ENCODE assay signal across 10 cellular contexts in the genomic region with DNA sequence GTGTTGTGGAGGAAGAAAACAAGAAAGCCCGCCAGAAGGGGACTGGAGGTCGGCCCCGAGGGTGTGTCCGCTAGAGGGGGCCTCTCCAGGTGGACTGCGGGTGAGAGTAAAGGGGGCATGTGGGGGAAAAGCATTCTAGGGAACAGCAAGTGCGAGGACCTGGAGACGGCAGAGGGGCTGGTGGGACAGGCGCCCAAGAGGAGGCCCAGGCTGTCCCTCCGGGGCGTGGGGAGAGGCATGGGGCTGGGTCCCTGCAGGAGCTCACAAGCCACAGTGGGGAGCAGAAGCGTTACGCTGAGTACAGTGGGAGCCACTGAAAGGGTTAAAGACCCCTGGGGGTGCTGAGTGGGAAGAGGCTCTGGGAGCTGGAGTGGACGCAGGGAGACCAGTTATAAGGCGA. TPM values are rescaled to one million over a fixed set of nuclear protein-coding genes. Genes with fewer than 3 reads are reported as not detected.
A peak's percentile ranks its signal among the peaks of the same experiment; 100 is the strongest.
DNase-seq lines count a peak whose midpoint lies in the region; ATAC-seq and TF ChIP-seq lines count a peak whose summit lies in the region.
"Had no signal": no experiment of that assay in that cellular context is flagged by ENCODE, and none has a peak within 500 bp of the region (broad histone marks: within the 10 kb centered on the region; RNA-seq: fewer than 3 reads in every experiment).

No MANE protein-coding gene starts in this region.

- H3K27me3 ChIP-seq in Karpas-422 (ENCODE audit: low read length): no peaks in the 10 kb centered on the region

- no peak overlapping the region for H3K4me2 ChIP-seq in Karpas-422 (ENCODE audit: low read depth, low read length, poor library complexity, severe bottlenecking)

- peaks cover 34% of the 10 kb centered on the region for H3K4me1 Mint-ChIP-seq in activated naive CD4-positive, alpha-beta T cell treated with anti-CD3 and anti-CD28 coated beads, Interleukin-2, amount 10 ng/mL, durations not matched to agents 7 days and 5 days
- H3K4me1 Mint-ChIP-seq in dendritic cell treated with granulocyte-macrophage colony-stimulating factor and Interleukin-4, amounts not matched to agents 40 ng/mL and 50 ng/mL, for 4 days (ENCODE audit: low read depth): peaks cover 81% of the 10 kb centered on the region
- H3K4me1 Mint-ChIP-seq in naive B cell (peaks cover 23 to 40% (median 40%) of the 10 kb centered on the region in 3 donors), type B pancreatic cell (ENCODE audit: unreplicated experiment) (peaks cover 20% of the 10 kb centered on the region)

- no peaks in the 10 kb centered on the region for H3K9me3 ChIP-seq in Karpas-422 (ENCODE audit: low read length)

- ATAC-seq in naive B cell (ENCODE audit: low read depth in 2 of 2): no peak

- H3K4me3 ChIP-seq in Karpas-422 (ENCODE audit: low read length): no peak overlapping the region

- H3K27me3 Mint-ChIP-seq in activated naive CD4-positive, alpha-beta T cell treated with anti-CD3 and anti-CD28 coated beads, Interleukin-2, amount 10 ng/mL, durations not matched to agents 7 days and 5 days: peaks cover 85% of the 10 kb centered on the region
- H3K27me3 Mint-ChIP-seq in dendritic cell treated with granulocyte-macrophage colony-stimulating factor and Interleukin-4, amounts not matched to agents 40 ng/mL and 50 ng/mL, for 4 days: peaks cover 14% of the 10 kb centered on the region
- H3K27me3 Mint-ChIP-seq in naive B cell (no peaks in the 10 kb centered on the region), type B pancreatic cell (peaks cover 15% of the 10 kb centered on the region)

- no peak overlapping the region for H2AFZ ChIP-seq in Karpas-422 (ENCODE audit: low read length)

- no peaks in the 10 kb centered on the region for H3K9me2 ChIP-seq in Karpas-422 (replicated peaks; ENCODE audit: insufficient read depth, low read length)

- intact Hi-C loops in dendritic cell treated with granulocyte-macrophage colony-stimulating factor and Interleukin-4, amounts not matched to agents 40 ng/mL and 50 ng/mL, for 4 days (cut with micrococcal nuclease): loop anchor here (2.0 kb wide), 1 partner anchor 51 kb away; no protein-coding TSS in a partner anchor
- intact Hi-C loops in head of caudate nucleus (cut with DNase I): no loop called here

- H3K4me3 Mint-ChIP-seq in activated naive CD4-positive, alpha-beta T cell treated with anti-CD3 and anti-CD28 coated beads, Interleukin-2, amount 10 ng/mL, durations not matched to agents 7 days and 5 days: peak overlapping the region; percentile 31
- peak overlapping the region; percentile 39 for H3K4me3 Mint-ChIP-seq in dendritic cell treated with granulocyte-macrophage colony-stimulating factor and Interleukin-4, amounts not matched to agents 40 ng/mL and 50 ng/mL, for 4 days
- H3K4me3 Mint-ChIP-seq in naive B cell (peak overlapping the region in 7 of 8 donors; percentile 84 to 95 (median 94)), type B pancreatic cell (peak overlapping the region; percentile 92)

- H4K20me1 ChIP-seq in Karpas-422 (ENCODE audit: insufficient read depth, low read depth, low read length): no peaks in the 10 kb centered on the region

- TF ChIP-seq CTCF in type B pancreatic cell (conservative IDR thresholded peaks at IDR 0.05): no peak

- H3K9ac ChIP-seq in Karpas-422 (ENCODE audit: low read length): no peak overlapping the region

- DNase-seq in activated naive CD4-positive, alpha-beta T cell treated with anti-CD3 and anti-CD28 coated beads, Interleukin-2, amount 10 ng/mL, durations not matched to agents 7 days and 5 days: no peak
- DNase-seq in activated naive CD4-positive, alpha-beta T cell (lab: John Stamatoyannopoulos, UW): no peak
- no peak for DNase-seq in naive B cell
- DNase-seq in type B pancreatic cell (ENCODE audit: extremely low spot score, unreplicated experiment): no peak
- DNase-seq in head of caudate nucleus: no peak
- DNase-seq in Karpas-422: no peak
- no peak for DNase-seq in C1 segment of cervical spinal cord (lab: John Stamatoyannopoulos, UW)
- DNase-seq: amniotic stem cell, Kasumi-1 had no signal

- no peaks in the 10 kb centered on the region for H3K36me3 ChIP-seq in Karpas-422 (ENCODE audit: insufficient read depth, low read length)

- no peaks in the 10 kb centered on the region for H3K79me2 ChIP-seq in Karpas-422 (ENCODE audit: low read length)

- no peaks in the 10 kb centered on the region for H3K4me1 ChIP-seq in Karpas-422 (ENCODE audit: low read length)

- CTCF ChIA-PET in activated naive CD4-positive, alpha-beta T cell treated with anti-CD3 and anti-CD28 coated beads, Interleukin-2, amount 10 ng/mL, durations not matched to agents 7 days and 5 days (lab: Charles Lee): no interaction called here

- peaks cover 8% of the 10 kb centered on the region for H3K36me3 Mint-ChIP-seq in activated naive CD4-positive, alpha-beta T cell treated with anti-CD3 and anti-CD28 coated beads, Interleukin-2, amount 10 ng/mL, durations not matched to agents 7 days and 5 days
- H3K36me3 Mint-ChIP-seq in dendritic cell treated with granulocyte-macrophage colony-stimulating factor and Interleukin-4, amounts not matched to agents 40 ng/mL and 50 ng/mL, for 4 days (ENCODE audit: low read depth): peaks cover 57% of the 10 kb centered on the region
- H3K36me3 Mint-ChIP-seq in naive B cell (no peaks in the 10 kb centered on the region), type B pancreatic cell (peaks cover 8% of the 10 kb centered on the region)

- no peak overlapping the region for H3K27ac Mint-ChIP-seq in activated naive CD4-positive, alpha-beta T cell treated with anti-CD3 and anti-CD28 coated beads, Interleukin-2, amount 10 ng/mL, durations not matched to agents 7 days and 5 days
- H3K27ac Mint-ChIP-seq in dendritic cell treated with granulocyte-macrophage colony-stimulating factor and Interleukin-4, amounts not matched to agents 40 ng/mL and 50 ng/mL, for 4 days: peak overlapping the region; percentile 91
- peak overlapping the region in 4 of 6 donors; percentile 48 to 97 (median 82) for H3K27ac Mint-ChIP-seq in naive B cell
- no peak overlapping the region for H3K27ac Mint-ChIP-seq in type B pancreatic cell

- no peak overlapping the region for H3K27ac ChIP-seq in Karpas-422 (ENCODE audit: low read length)

- no peaks in the 10 kb centered on the region for H3K9me3 Mint-ChIP-seq in activated naive CD4-positive, alpha-beta T cell treated with anti-CD3 and anti-CD28 coated beads, Interleukin-2, amount 10 ng/mL, durations not matched to agents 7 days and 5 days
- H3K9me3 Mint-ChIP-seq in dendritic cell treated with granulocyte-macrophage colony-stimulating factor and Interleukin-4, amounts not matched to agents 40 ng/mL and 50 ng/mL, for 4 days: no peaks in the 10 kb centered on the region
- H3K9me3 Mint-ChIP-seq in naive B cell (peaks cover 0 to 2% (median 0%) of the 10 kb centered on the region in 7 donors), type B pancreatic cell (no peaks in the 10 kb centered on the region)

RNA-seq across cellular contexts. Expression of a gene that starts 1.6 kb away (rescaled TPM):
- 10 to 100 TPM; 13.8 to 34.0 (median 16.9) TPM for polyA plus RNA-seq in naive B cell (ENCODE audit: low read depth in 6 of 6)
- total RNA-seq in type B pancreatic cell (ENCODE audit: low replicate concordance): 11.8 and 13.1 TPM in 2 replicates
- total RNA-seq in Karpas-422 (2014; rRNA removed; shearing (Covaris generic); ENCODE audit: low replicate concordance): not detected in 2 replicates

RNA-seq across cellular contexts. Expression of a gene that starts 38.5 kb away (rescaled TPM):
- not detected for polyA plus RNA-seq in naive B cell (ENCODE audit: low read depth in 6 of 6)
- 0.79 and 0.94 TPM in 2 replicates for total RNA-seq in type B pancreatic cell (ENCODE audit: low replicate concordance)
- 0.54 TPM in 1 of 2 replicates, not detected in the other for total RNA-seq in Karpas-422 (2014; rRNA removed; shearing (Covaris generic); ENCODE audit: low replicate concordance)

Comparison
In these comparisons a context has a peak if more than half of its experiments do, and no peak if none do; other contexts are left out.
1. H3K27ac Mint-ChIP-seq: peak in dendritic cell treated with granulocyte-macrophage colony-stimulating factor and Interleukin-4, amounts not matched to agents 40 ng/mL and 50 ng/mL, for 4 days (single experiment) and naive B cell (4 of 6); none in activated naive CD4-positive, alpha-beta T cell treated with anti-CD3 and anti-CD28 coated beads, Interleukin-2, amount 10 ng/mL, durations not matched to agents 7 days and 5 days (single experiment) and type B pancreatic cell (single experiment).
2. H3K4me3 Mint-ChIP-seq: peak in every context shown above with its lines; median percentile 94 in naive B cell; 92 in type B pancreatic cell; 39 in dendritic cell treated with granulocyte-macrophage colony-stimulating factor and Interleukin-4, amounts not matched to agents 40 ng/mL and 50 ng/mL, for 4 days; 31 in activated naive CD4-positive, alpha-beta T cell treated with anti-CD3 and anti-CD28 coated beads, Interleukin-2, amount 10 ng/mL, durations not matched to agents 7 days and 5 days.
3. RNA of a gene that starts 1.6 kb away (total RNA-seq): 11.8 to 13.1 TPM in type B pancreatic cell; not detected in Karpas-422; every median in the first group is over 10 times any median in the second.